ENCODE assay signal across 17 cellular contexts in genomic region chr11:76453248-76453647, GRCh38. TPM values are rescaled to one million over a fixed set of nuclear protein-coding genes. Genes with fewer than 3 reads are reported as not detected.
DNase-seq lines count a peak whose midpoint lies in the region; ATAC-seq, FAIRE-seq and TF ChIP-seq lines count a peak whose summit lies in the region.
"Had no signal": no experiment of that assay in that cellular context is flagged by ENCODE, and none has a peak within 500 bp of the region (broad histone marks: within the 10 kb centered on the region; RNA-seq: fewer than 3 reads in every experiment).

No MANE protein-coding gene starts in this region.

- H3K27me3 ChIP-seq in HUES64 (ENCODE audit: insufficient read depth, low read length) = no peaks in the 10 kb centered on the region
- H3K27me3 ChIP-seq in endodermal cell (ENCODE audit: control insufficient read depth, insufficient read depth, low read length, poor library complexity, severe bottlenecking) = no peaks in the 10 kb centered on the region
- H3K27me3 ChIP-seq: MG63 had no signal

- H3K27ac ChIP-seq in HUES64 (ENCODE audit: low read depth, low read length) (peak overlapping the region; percentile 42), endodermal cell (ENCODE audit: low read depth, low read length) (no peak overlapping the region)
- H3K27ac ChIP-seq: A549 had no signal

- H3K27me3 Mint-ChIP-seq in endodermal cell (ENCODE audit: insufficient read depth) = no peaks in the 10 kb centered on the region
- no peaks in the 10 kb centered on the region for H3K27me3 Mint-ChIP-seq in nephron (ENCODE audit: low read depth)
- H3K27me3 Mint-ChIP-seq in activated T-cell treated with anti-CD3 and anti-CD28 coated beads, Interleukin-2, amount 50 U/mL, for 4 hours (ENCODE audit: low read depth) = no peaks in the 10 kb centered on the region
- H3K27me3 Mint-ChIP-seq: CD4-positive, CD25-positive, alpha-beta regulatory T cell had no signal

- no peaks in the 10 kb centered on the region for H3K9me3 ChIP-seq in HUES64 (ENCODE audit: insufficient read depth, low read depth, low read length)
- no peaks in the 10 kb centered on the region for H3K9me3 ChIP-seq in endodermal cell (ENCODE audit: control insufficient read depth, low read length)
- H3K9me3 ChIP-seq: A549, MG63 had no signal

- H3K9ac ChIP-seq in HUES64 (ENCODE audit: low read depth, low read length) (no peak overlapping the region), endodermal cell (ENCODE audit: extremely low read depth, low read length, poor library complexity, severe bottlenecking) (no peak overlapping the region)

- H3K4me3 ChIP-seq in HUES64 (ENCODE audit: low read length) (no peak overlapping the region), endodermal cell (ENCODE audit: low read length) (peak overlapping the region; percentile 3)
- H3K4me3 ChIP-seq: A549, MG63 had no signal

- FAIRE-seq in D721Med (lab: Jason Lieb, UNC) = peak; percentile 46
- FAIRE-seq: A549, RCC 7860 had no signal

- TF ChIP-seq CTCF in D721Med (IDR thresholded peaks at IDR 0.05; ENCODE audit: insufficient read depth, missing control alignments) (no peak), endodermal cell (conservative IDR thresholded peaks at IDR 0.05) (no peak), nephron (IDR thresholded peaks at IDR 0.05; ENCODE audit: unreplicated experiment in 3 of 3) (no peak)

- H3K4me1 ChIP-seq in HUES64 (ENCODE audit: insufficient read depth, low read length) = peaks cover 87% of the 10 kb centered on the region
- peaks cover 21% of the 10 kb centered on the region for H3K4me1 ChIP-seq in endodermal cell (ENCODE audit: control insufficient read depth, insufficient read depth, low read length)

- no peak for DNase-seq in D721Med (ENCODE audit: insufficient read length, low spot score)
- DNase-seq in endodermal cell = no peak
- DNase-seq in activated CD4-positive, alpha-beta T cell treated with anti-CD3 and anti-CD28 coated beads for 4 hours = no peak
- no peak for DNase-seq in activated T-cell treated with anti-CD3 and anti-CD28 coated beads, Interleukin-2, amount 50 U/mL, for 4 hours
- DNase-seq in AG20443 (ENCODE audit: low spot score) = no peak
- DNase-seq: AML-193; CD4-positive, CD25-positive, alpha-beta regulatory T cell; MG63; NCI-H1105 treated with DMSO at 0.1 percent for 48 hours; NCI-H187 treated with DMSO at 0.1 percent for 48 hours; NCI-H774; SHP77 had no signal

- H3K4me1 Mint-ChIP-seq in endodermal cell = peaks cover 55% of the 10 kb centered on the region
- peaks cover 23% of the 10 kb centered on the region for H3K4me1 Mint-ChIP-seq in nephron
- H3K4me1 Mint-ChIP-seq in activated T-cell treated with anti-CD3 and anti-CD28 coated beads, Interleukin-2, amount 50 U/mL, for 4 hours (ENCODE audit: low read depth) = peaks cover 10% of the 10 kb centered on the region

- WGBS in HUES64 = 93% methylated on average over 6 of the region's 6 CpGs
- WGBS in endodermal cell (ENCODE audit: insufficient coverage in 1 of 2, insufficient read length in 1 of 2), 2 experiments = 94 to 96% methylated on average over 6 of the region's 6 CpGs

- peak overlapping the region; percentile 7 for H3K4me3 Mint-ChIP-seq in endodermal cell
- H3K4me3 Mint-ChIP-seq in nephron = no peak overlapping the region
- no peak overlapping the region for H3K4me3 Mint-ChIP-seq in activated T-cell treated with anti-CD3 and anti-CD28 coated beads, Interleukin-2, amount 50 U/mL, for 4 hours
- H3K4me3 Mint-ChIP-seq: CD4-positive, CD25-positive, alpha-beta regulatory T cell had no signal

- H3K27ac Mint-ChIP-seq in endodermal cell = peak overlapping the region; percentile 88
- H3K27ac Mint-ChIP-seq in nephron = peak overlapping the region; percentile 50 to 82 (median 50)
- H3K27ac Mint-ChIP-seq: CD4-positive, CD25-positive, alpha-beta regulatory T cell had no signal

- H3K36me3 ChIP-seq in HUES64 (ENCODE audit: insufficient read depth, low read length) (peaks cover 50% of the 10 kb centered on the region), endodermal cell (ENCODE audit: control insufficient read depth, insufficient read depth, low read length) (peaks cover 33% of the 10 kb centered on the region)

- no peaks in the 10 kb centered on the region for H3K9me3 Mint-ChIP-seq in endodermal cell
- H3K9me3 Mint-ChIP-seq in nephron = no peaks in the 10 kb centered on the region
- H3K9me3 Mint-ChIP-seq in activated T-cell treated with anti-CD3 and anti-CD28 coated beads, Interleukin-2, amount 50 U/mL, for 4 hours = no peaks in the 10 kb centered on the region
- H3K9me3 Mint-ChIP-seq: CD4-positive, CD25-positive, alpha-beta regulatory T cell had no signal

- no peak for ATAC-seq in activated T-cell treated with anti-CD3 and anti-CD28 coated beads, Interleukin-2, amount 50 U/mL, for 4 hours
- no peak for ATAC-seq in GM19467 (IDR thresholded peaks at IDR 0.05; ENCODE audit: unreplicated experiment)
- ATAC-seq: A549 had no signal

- H3K36me3 Mint-ChIP-seq in endodermal cell (ENCODE audit: low read depth) (peaks cover 25% of the 10 kb centered on the region), nephron (ENCODE audit: low read depth) (peaks cover 36% of the 10 kb centered on the region)
- H3K36me3 Mint-ChIP-seq in activated T-cell treated with anti-CD3 and anti-CD28 coated beads, Interleukin-2, amount 50 U/mL, for 4 hours (ENCODE audit: insufficient read depth) = peaks cover 39% of the 10 kb centered on the region

RNA-seq across cellular contexts. Expression of gene EMSY, which starts 8.4 kb away (rescaled TPM):
- polyA plus RNA-seq in HUES64 (2013, experiment 1 of 2) = 18.3 TPM
- 21.4 TPM for polyA plus RNA-seq in HUES64 (2013, experiment 2 of 2)
- total RNA-seq in endodermal cell = 10 to 100 TPM; 27.4 to 35.5 TPM
- 33.4 TPM for polyA plus RNA-seq in endodermal cell (2013, experiment 1 of 2)
- 32.6 TPM for polyA plus RNA-seq in endodermal cell (2013, experiment 2 of 2)
- total RNA-seq in activated T-cell treated with anti-CD3 and anti-CD28 coated beads, Interleukin-2, amount 50 U/mL, for 4 hours = 10 to 100 TPM; 18.2 to 21.3 (median 19.7) TPM
